In the genomic region with DNA sequence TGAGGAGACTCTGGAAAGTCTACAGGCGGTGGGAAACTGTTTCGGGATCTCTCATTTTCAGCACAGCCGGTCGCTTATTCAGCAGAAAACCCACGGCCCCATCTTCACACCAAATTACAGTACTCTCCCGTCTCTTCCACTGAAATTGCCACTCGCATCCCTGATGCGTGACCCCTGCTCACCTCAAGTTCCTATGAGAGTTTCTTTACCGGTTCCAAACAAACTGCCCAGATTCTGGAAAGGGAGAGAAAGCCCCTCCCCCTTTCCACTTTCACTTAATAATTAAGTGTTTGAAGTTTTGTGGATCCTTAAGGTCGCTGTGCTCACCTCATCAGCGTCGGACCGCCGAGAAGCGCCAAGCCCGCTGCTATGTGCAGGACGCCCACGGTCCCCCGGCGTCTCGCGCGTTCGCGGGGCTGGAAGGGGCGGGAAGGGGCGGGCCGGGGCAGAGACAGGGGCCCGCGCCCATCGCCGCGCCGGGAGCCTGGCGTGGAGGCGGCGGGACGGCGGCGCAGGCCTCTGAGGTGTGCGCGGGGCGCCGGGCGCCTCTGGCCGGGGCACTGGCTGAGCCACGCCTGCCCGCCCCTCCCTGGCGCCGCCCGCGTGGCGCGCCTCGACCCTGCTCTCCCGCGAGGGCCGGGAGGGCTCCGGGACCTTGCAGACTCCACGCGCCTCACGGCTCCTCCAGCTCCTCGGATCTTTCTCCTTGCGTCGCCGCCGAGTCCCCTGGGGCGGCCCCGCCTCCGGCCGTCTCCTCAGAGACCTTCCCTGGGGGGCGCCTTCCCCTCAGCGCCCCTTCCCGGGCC, we compare ENCODE assay signal across 1 cellular context.
TF ChIP-seq lines count a peak whose summit lies in the region.

Gene GPR156, minus strand, starts transcription at position 521 of the 806 bp plus-strand sequence. CDS start 41,124 bp downstream, outside the sequence.

TF ChIP-seq in K562, 482 proteins besides CTCF, POLR2A, EP300 and RAD21 (continued from another document):
- TF ChIP-seq MGA (IDR thresholded peaks at IDR 0.05) = 0 out of 2 replicates have a peak, but pooled peaks have one; percentile 31
- TF ChIP-seq, protein P1, sequence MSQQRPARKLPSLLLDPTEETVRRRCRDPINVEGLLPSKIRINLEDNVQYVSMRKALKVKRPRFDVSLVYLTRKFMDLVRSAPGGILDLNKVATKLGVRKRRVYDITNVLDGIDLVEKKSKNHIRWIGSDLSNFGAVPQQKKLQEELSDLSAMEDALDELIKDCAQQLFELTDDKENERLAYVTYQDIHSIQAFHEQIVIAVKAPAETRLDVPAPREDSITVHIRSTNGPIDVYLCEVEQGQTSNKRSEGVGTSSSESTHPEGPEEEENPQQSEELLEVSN (IDR thresholded peaks at IDR 0.05; ENCODE audit: borderline replicate concordance in 1 of 2, extremely low read depth in 1 of 2, insufficient read depth in 1 of 2, insufficient read length in 1 of 2, low read depth in 1 of 2, low read length in 1 of 2, poor library complexity in 1 of 2, severe bottlenecking in 1 of 2) = peak; percentile 71 to 90
- TF ChIP-seq NR0B1 (IDR thresholded peaks at IDR 0.05; ENCODE audit: partially characterized antibody) = no peak
- TF ChIP-seq L3MBTL2 (IDR thresholded peaks at IDR 0.05) = peak; percentile 81
